2 cellular contexts compared by ENCODE assay signal in genomic region chr1:62735491-62736171, GRCh38.
TF ChIP-seq lines count a peak whose summit lies in the region.

No MANE protein-coding gene starts in this region.

TF ChIP-seq in HEK293, 187 proteins besides CTCF, POLR2A, EP300 and RAD21:
- TF ChIP-seq HOXD13 (CRISPR knock-in tag; IDR thresholded peaks at IDR 0.05; ENCODE audit: borderline replicate concordance), result no peak
- no peak for TF ChIP-seq ZNF155 (tag by site-specific recombination; IDR thresholded peaks at IDR 0.05)
- no peak for TF ChIP-seq ZNF513 (tag by site-specific recombination; IDR thresholded peaks at IDR 0.05)
- peak; percentile 67 for TF ChIP-seq ZNF596 (tag by site-specific recombination; IDR thresholded peaks at IDR 0.05)
- TF ChIP-seq ZNF404 (tag by site-specific recombination; IDR thresholded peaks at IDR 0.05), result no peak
- TF ChIP-seq ZNF530 (tag by site-specific recombination; IDR thresholded peaks at IDR 0.05; ENCODE audit: low read depth), result no peak
- no peak for TF ChIP-seq WT1 (tag by site-specific recombination; IDR thresholded peaks at IDR 0.05)
- TF ChIP-seq PRDM1 (tag by site-specific recombination; IDR thresholded peaks at IDR 0.05), result peak; percentile 46; the same call in 1 of the 2 replicates
- TF ChIP-seq ZBTB48 (tag by site-specific recombination; IDR thresholded peaks at IDR 0.05), result no peak
- TF ChIP-seq SALL2 (tag by site-specific recombination; IDR thresholded peaks at IDR 0.05; ENCODE audit: borderline replicate concordance), result no peak
- TF ChIP-seq ZNF830 (tag by site-specific recombination; IDR thresholded peaks at IDR 0.05; ENCODE audit: low read depth), result no peak
- no peak for TF ChIP-seq SCRT2 (tag by site-specific recombination; IDR thresholded peaks at IDR 0.05)
- no peak for TF ChIP-seq ZNF133 (tag by site-specific recombination; IDR thresholded peaks at IDR 0.05)
- TF ChIP-seq, protein P1, sequence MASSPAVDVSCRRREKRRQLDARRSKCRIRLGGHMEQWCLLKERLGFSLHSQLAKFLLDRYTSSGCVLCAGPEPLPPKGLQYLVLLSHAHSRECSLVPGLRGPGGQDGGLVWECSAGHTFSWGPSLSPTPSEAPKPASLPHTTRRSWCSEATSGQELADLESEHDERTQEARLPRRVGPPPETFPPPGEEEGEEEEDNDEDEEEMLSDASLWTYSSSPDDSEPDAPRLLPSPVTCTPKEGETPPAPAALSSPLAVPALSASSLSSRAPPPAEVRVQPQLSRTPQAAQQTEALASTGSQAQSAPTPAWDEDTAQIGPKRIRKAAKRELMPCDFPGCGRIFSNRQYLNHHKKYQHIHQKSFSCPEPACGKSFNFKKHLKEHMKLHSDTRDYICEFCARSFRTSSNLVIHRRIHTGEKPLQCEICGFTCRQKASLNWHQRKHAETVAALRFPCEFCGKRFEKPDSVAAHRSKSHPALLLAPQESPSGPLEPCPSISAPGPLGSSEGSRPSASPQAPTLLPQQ (tag by site-specific recombination; IDR thresholded peaks at IDR 0.05), result no peak
- no peak for TF ChIP-seq ZFP69B (tag by site-specific recombination; IDR thresholded peaks at IDR 0.05)
- TF ChIP-seq ZNF19 (tag by site-specific recombination; IDR thresholded peaks at IDR 0.05; ENCODE audit: low read depth), result no peak

TF ChIP-seq in K562, 482 proteins besides CTCF, POLR2A, EP300 and RAD21:
- TF ChIP-seq JUND (IDR thresholded peaks at IDR 0.05; ENCODE audit: borderline replicate concordance, low read depth, low read length) (no peak), JUND (tag; IDR thresholded peaks at IDR 0.05; ENCODE audit: borderline replicate concordance, low read depth, low read length) (peak; percentile 49; the same call in 1 of the 3 replicates), FOSL1 (tag; conservative IDR thresholded peaks at IDR 0.05) (0 out of 2 replicates have a peak, but pooled peaks have one; percentile 20), MAZ (CRISPR knock-in tag; conservative IDR thresholded peaks at IDR 0.05 in 1 of 2, IDR thresholded peaks at IDR 0.05 in 1 of 2) (no peak)
